Comparison of ENCODE assay signal across 25 cellular contexts in the genomic region with DNA sequence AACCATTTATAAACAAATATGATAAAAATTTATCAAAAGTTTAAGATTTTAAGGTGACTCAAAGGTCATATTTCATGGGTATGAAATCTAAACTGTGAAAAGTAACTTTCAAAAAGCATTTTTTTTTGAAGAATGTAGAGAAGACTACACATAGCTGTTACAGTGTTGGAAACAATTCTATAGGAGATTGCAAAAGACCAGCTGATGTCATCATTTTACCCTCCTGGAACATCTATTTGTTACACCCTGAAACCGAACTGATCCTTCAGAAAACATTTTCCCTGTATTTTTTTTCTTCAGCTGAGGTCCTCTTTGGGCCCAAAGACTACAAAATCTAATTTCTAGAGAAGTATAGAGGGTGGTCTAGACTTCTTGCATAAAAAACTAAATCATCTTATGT.
"Had no signal": no experiment of that assay in that cellular context is flagged by ENCODE, and none has a peak within 500 bp of the region (broad histone marks: within the 10 kb centered on the region; RNA-seq: fewer than 3 reads in every experiment).

No MANE protein-coding gene starts in this region.

- H3K4me1 ChIP-seq: esophagus muscularis mucosa, gastroesophageal sphincter, psoas muscle, right atrium auricular region, tibial artery had no signal

- H3K36me3 ChIP-seq: esophagus muscularis mucosa, gastroesophageal sphincter, neutrophil, ovary, right atrium auricular region, tibial artery had no signal

- H3K4me3 ChIP-seq: esophagus muscularis mucosa, gastroesophageal sphincter, ovary, psoas muscle, right atrium auricular region, tibial artery had no signal

- H3K27ac ChIP-seq: esophagus muscularis mucosa, gastroesophageal sphincter, neutrophil, ovary, psoas muscle, right atrium auricular region, tibial artery had no signal

- DNase-seq: activated CD4-positive, alpha-beta T cell treated with anti-CD3 and anti-CD28 coated beads for 4 hours; activated CD4-positive, alpha-beta T cell treated with anti-CD3 and anti-CD28 coated beads, Interleukin-2, amount 50 U/mL, for 48 hours; activated CD4-positive, CD25-positive, alpha-beta regulatory T cell; activated effector memory CD4-positive, alpha-beta T cell treated with Interleukin-2 at 50 U/mL for 16 hours; activated naive CD4-positive, alpha-beta T cell treated with anti-CD3 and anti-CD28 coated beads for 36 hours; activated naive CD8-positive, alpha-beta T cell treated with anti-CD3 and anti-CD28 coated beads, Interleukin-2, amount 10 ng/mL, durations not matched to agents 7 days and 5 days; activated T-cell treated with anti-CD3 and anti-CD28 coated beads, Interleukin-2, amount 50 U/mL, for 48 hours; dermis blood vessel endothelial cell; effector memory CD8-positive, alpha-beta T cell; head of caudate nucleus; hypothalamus; islet precursor cell; left cardiac atrium; ovary; psoas muscle; small intestine; stimulated activated CD4-positive, alpha-beta T cell treated with anti-CD3 and anti-CD28 coated beads, Interleukin-2, amount 100 ng/mL, for 24 hours; stimulated activated naive CD8-positive, alpha-beta T cell treated with anti-CD3 and anti-CD28 coated beads, Interleukin-15, amount 100 ng/mL, for 72 hours; T-helper 17 cell; tibial artery had no signal

- ATAC-seq: effector memory CD8-positive, alpha-beta T cell; gastroesophageal sphincter; left cardiac atrium; psoas muscle; stimulated activated effector memory CD8-positive, alpha-beta T cell treated with anti-CD3 and anti-CD28 coated beads, Interleukin-12 subunit alpha, Interleukin-12 subunit beta, amount 100 ng/mL, for 72 hours; stimulated activated naive CD8-positive, alpha-beta T cell treated with anti-CD3 and anti-CD28 coated beads, Interleukin-15, amount 100 ng/mL, for 72 hours; T-helper 17 cell had no signal

- H3K9me3 ChIP-seq: esophagus muscularis mucosa, gastroesophageal sphincter, neutrophil, ovary, psoas muscle, right atrium auricular region, tibial artery had no signal

- H3K27me3 ChIP-seq: esophagus muscularis mucosa, gastroesophageal sphincter, neutrophil, ovary, right atrium auricular region, tibial artery had no signal
